ENCODE assay signal across 10 cellular contexts in the genomic region with DNA sequence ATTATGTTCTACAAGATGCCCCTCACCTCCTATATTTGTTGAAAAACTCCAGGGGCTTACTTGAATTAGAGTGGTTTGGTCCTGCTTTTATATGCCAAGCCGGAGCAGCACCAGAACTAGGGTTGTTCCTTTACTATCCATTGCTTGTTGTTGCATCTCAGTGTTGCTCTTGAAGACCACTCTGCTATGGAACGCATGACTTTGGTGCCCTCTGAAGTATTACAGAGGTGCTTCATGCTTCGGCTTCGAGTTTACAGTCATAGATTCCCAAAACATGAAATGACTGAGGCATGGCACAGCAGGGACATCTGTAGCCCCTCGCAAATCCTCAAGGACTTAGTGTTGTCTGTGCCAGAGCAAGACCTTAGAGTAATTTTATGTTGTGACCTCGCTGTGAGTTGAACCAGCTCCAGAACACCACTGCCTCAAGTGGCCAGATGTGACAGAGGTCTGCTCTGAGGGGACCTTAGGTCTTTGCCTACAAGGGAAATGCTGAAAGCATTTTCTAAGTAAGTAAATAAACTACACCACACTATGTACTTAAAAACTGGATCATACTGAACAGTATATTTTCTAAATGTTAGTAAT.
DNase-seq lines count a peak whose midpoint lies in the region; ATAC-seq and TF ChIP-seq lines count a peak whose summit lies in the region.
"Had no signal": no experiment of that assay in that cellular context is flagged by ENCODE, and none has a peak within 500 bp of the region (broad histone marks: within the 10 kb centered on the region; RNA-seq: fewer than 3 reads in every experiment).

No MANE protein-coding gene starts in this region.

- H3F3A ChIP-seq in MM.1S (ENCODE audit: insufficient read depth, low read length): no peaks in the 10 kb centered on the region

- H2AFZ ChIP-seq in MM.1S (ENCODE audit: low read length): no peak overlapping the region

- no peak overlapping the region for H3K27ac Mint-ChIP-seq in CD14-positive monocyte
- H3K27ac Mint-ChIP-seq: nephron had no signal

- no peak overlapping the region for H3K4me3 Mint-ChIP-seq in CD14-positive monocyte
- H3K4me3 Mint-ChIP-seq: nephron had no signal

- H3K4me1 Mint-ChIP-seq in CD14-positive monocyte: peaks cover 2% of the 10 kb centered on the region
- H3K4me1 Mint-ChIP-seq: nephron had no signal

- ATAC-seq in GM19463 (IDR thresholded peaks at IDR 0.05; ENCODE audit: unreplicated experiment): no peak

- no peaks in the 10 kb centered on the region for H3K79me2 ChIP-seq in MM.1S (ENCODE audit: low read length)

- no peak overlapping the region for H3K4me2 ChIP-seq in MM.1S (ENCODE audit: low read depth, low read length)

- H3K4me3 ChIP-seq in MM.1S (ENCODE audit: low read length): no peak overlapping the region
- H3K4me3 ChIP-seq: cardiac muscle cell had no signal

- no peaks in the 10 kb centered on the region for H3K9me3 ChIP-seq in MM.1S (replicated peaks; ENCODE audit: insufficient read depth, low read length)

- H3K27ac ChIP-seq in C4-2B: no peak overlapping the region
- H3K27ac ChIP-seq in MM.1S (ENCODE audit: low read length): no peak overlapping the region
- H3K27ac ChIP-seq: cardiac muscle cell had no signal

- no peaks in the 10 kb centered on the region for H4K20me1 ChIP-seq in MM.1S (ENCODE audit: insufficient read depth, low read length)

- no peaks in the 10 kb centered on the region for H3K36me3 Mint-ChIP-seq in CD14-positive monocyte

- peak; percentile 41; the same call in 1 of the 2 replicates for TF ChIP-seq CTCF in C4-2B (conservative IDR thresholded peaks at IDR 0.05)
- peak; percentile 49 for TF ChIP-seq CTCF in MM.1S (IDR thresholded peaks at IDR 0.05; ENCODE audit: low read length)
- no peak for TF ChIP-seq CTCF in CD14-positive monocyte (IDR thresholded peaks at IDR 0.05)

- peaks cover 0 to 4% (median 3%) of the 10 kb centered on the region in 7 donors for H3K9me3 Mint-ChIP-seq in CD14-positive monocyte
- H3K9me3 Mint-ChIP-seq: nephron had no signal

- TF ChIP-seq POLR2A in erythroblast (IDR thresholded peaks at IDR 0.05; ENCODE audit: low read length): no peak

- peak; percentile 13 for DNase-seq in GM19238 (ENCODE audit: insufficient read length, low spot score)
- peak; percentile 21 for DNase-seq in MM.1S
- DNase-seq in erythroblast (lab: John Stamatoyannopoulos, UW): peak; percentile 58 to 71
- no peak for DNase-seq in cerebellum (ENCODE audit: low spot score)
- no peak for DNase-seq in CD14-positive monocyte (ENCODE audit: low spot score)
- DNase-seq in midbrain (lab: John Stamatoyannopoulos, UW): no peak

- H3K9me2 ChIP-seq in MM.1S (replicated peaks; ENCODE audit: insufficient read depth, low read length): no peaks in the 10 kb centered on the region

- no peak overlapping the region for H3K9ac ChIP-seq in MM.1S (ENCODE audit: low read length)

- H3K4me1 ChIP-seq in MM.1S (ENCODE audit: low read length): no peaks in the 10 kb centered on the region

- no peaks in the 10 kb centered on the region for H3K36me3 ChIP-seq in MM.1S (replicated peaks; ENCODE audit: insufficient read depth, low read length)
- H3K36me3 ChIP-seq: cardiac muscle cell had no signal

- no peaks in the 10 kb centered on the region for H3K27me3 ChIP-seq in MM.1S (replicated peaks; ENCODE audit: insufficient read depth, low read length)
- H3K27me3 ChIP-seq: cardiac muscle cell had no signal

- intact Hi-C loops in CD14-positive monocyte (cut with micrococcal nuclease): no loop called here

- H3K27me3 Mint-ChIP-seq in CD14-positive monocyte (ENCODE audit: low read depth in 3 of 3): peaks cover 0 to 2% (median 0%) of the 10 kb centered on the region in 3 donors

Comparison
In these comparisons a context has a peak if more than half of its experiments do, and no peak if none do; other contexts are left out.
1. DNase-seq: peak in GM19238 (single experiment), MM.1S (single experiment) and erythroblast (2 of 2); none in cerebellum (single experiment), CD14-positive monocyte (single experiment) and midbrain (single experiment).